In genomic region chr14:94568186-94568585, GRCh38 we compare ENCODE assay signal across 29 cellular contexts. TPM values are rescaled to one million over a fixed set of nuclear protein-coding genes. Genes with fewer than 3 reads are reported as not detected.
"Had no signal": no experiment of that assay in that cellular context is flagged by ENCODE, and none has a peak within 500 bp of the region (broad histone marks: within the 10 kb centered on the region; RNA-seq: fewer than 3 reads in every experiment).

No MANE protein-coding gene starts in this region.

- H3K9me3 ChIP-seq: esophagus squamous epithelium, gastrocnemius medialis, heart right ventricle, left lung, lower lobe of right lung had no signal

- H3K4me1 Mint-ChIP-seq: endodermal cell had no signal

- ATAC-seq: effector memory CD8-positive, alpha-beta T cell; esophagus mucosa; gastrocnemius medialis; heart right ventricle; left cardiac atrium; left lung; left ventricle myocardium superior; lower lobe of right lung; naive thymus-derived CD4-positive, alpha-beta T cell had no signal

- H3K36me3 ChIP-seq: esophagus squamous epithelium, gastrocnemius medialis, heart right ventricle, left lung, lower lobe of right lung had no signal

- H3K4me3 ChIP-seq: esophagus squamous epithelium, gastrocnemius medialis, heart right ventricle, left lung, lower lobe of right lung had no signal

- H3K27ac ChIP-seq: epithelial cell of prostate, esophagus squamous epithelium, gastrocnemius medialis, heart right ventricle, left lung, lower lobe of right lung had no signal

- H3K9me3 Mint-ChIP-seq: dendritic cell treated with granulocyte-macrophage colony-stimulating factor and Interleukin-4, amounts not matched to agents 40 ng/mL and 50 ng/mL, for 4 days; endodermal cell had no signal

- H3K4me3 Mint-ChIP-seq: dendritic cell treated with granulocyte-macrophage colony-stimulating factor and Interleukin-4, amounts not matched to agents 40 ng/mL and 50 ng/mL, for 4 days; effector memory CD8-positive, alpha-beta T cell; endodermal cell; naive thymus-derived CD4-positive, alpha-beta T cell had no signal

- DNase-seq: cortex of kidney; effector CD8-positive, alpha-beta T cell; effector memory CD8-positive, alpha-beta T cell; endodermal cell; erythroblast; esophagus squamous epithelium; foreskin fibroblast; foreskin melanocyte; gastrocnemius medialis; glutamatergic neuron; heart right ventricle; hippocampal formation; left cardiac atrium; left ventricle myocardium superior; lower lobe of right lung; mesenchymal stem cell; midbrain; naive thymus-derived CD4-positive, alpha-beta T cell had no signal

- H3K4me1 ChIP-seq: gastrocnemius medialis, left lung had no signal

- H3K27me3 ChIP-seq: esophagus squamous epithelium, gastrocnemius medialis, left lung had no signal

- H3K36me3 Mint-ChIP-seq: naive thymus-derived CD4-positive, alpha-beta T cell had no signal

- H3K27ac Mint-ChIP-seq: dendritic cell treated with granulocyte-macrophage colony-stimulating factor and Interleukin-4, amounts not matched to agents 40 ng/mL and 50 ng/mL, for 4 days; effector memory CD8-positive, alpha-beta T cell; endodermal cell; naive thymus-derived CD4-positive, alpha-beta T cell had no signal

RNA-seq across cellular contexts. Expression of gene SERPINA4, which starts 6.9 kb away (rescaled TPM):
- total RNA-seq: dermis microvascular lymphatic vessel endothelial cell; endodermal cell; esophagus mucosa; esophagus squamous epithelium; glomerular endothelial cell; heart right ventricle; kidney epithelial cell; left cardiac atrium; left lung; left ventricle myocardium superior; lower leg skin; lower lobe of right lung; lung microvascular endothelial cell; naive thymus-derived CD4-positive, alpha-beta T cell had no signal

RNA-seq across cellular contexts. Expression of gene SERPINA5, which starts 13.0 kb away (rescaled TPM):
- total RNA-seq: mononuclear cell; naive thymus-derived CD4-positive, alpha-beta T cell had no signal

RNA-seq across cellular contexts. Expression of gene SERPINA3, which starts 44.0 kb away (rescaled TPM):
- total RNA-seq: lung microvascular endothelial cell; mononuclear cell; naive thymus-derived CD4-positive, alpha-beta T cell had no signal

RNA-seq across cellular contexts. Expression of gene SERPINA12, which starts 58.9 kb away (rescaled TPM):
- total RNA-seq: dermis microvascular lymphatic vessel endothelial cell; endodermal cell; esophagus mucosa; esophagus squamous epithelium; gastrocnemius medialis; glomerular endothelial cell; heart right ventricle; kidney epithelial cell; left cardiac atrium; left lung; left ventricle myocardium superior; lower lobe of right lung; lung microvascular endothelial cell; mononuclear cell; mucosa of gallbladder; naive thymus-derived CD4-positive, alpha-beta T cell had no signal
